Comparison of ENCODE assay signal across 1 cellular context in the genomic region with DNA sequence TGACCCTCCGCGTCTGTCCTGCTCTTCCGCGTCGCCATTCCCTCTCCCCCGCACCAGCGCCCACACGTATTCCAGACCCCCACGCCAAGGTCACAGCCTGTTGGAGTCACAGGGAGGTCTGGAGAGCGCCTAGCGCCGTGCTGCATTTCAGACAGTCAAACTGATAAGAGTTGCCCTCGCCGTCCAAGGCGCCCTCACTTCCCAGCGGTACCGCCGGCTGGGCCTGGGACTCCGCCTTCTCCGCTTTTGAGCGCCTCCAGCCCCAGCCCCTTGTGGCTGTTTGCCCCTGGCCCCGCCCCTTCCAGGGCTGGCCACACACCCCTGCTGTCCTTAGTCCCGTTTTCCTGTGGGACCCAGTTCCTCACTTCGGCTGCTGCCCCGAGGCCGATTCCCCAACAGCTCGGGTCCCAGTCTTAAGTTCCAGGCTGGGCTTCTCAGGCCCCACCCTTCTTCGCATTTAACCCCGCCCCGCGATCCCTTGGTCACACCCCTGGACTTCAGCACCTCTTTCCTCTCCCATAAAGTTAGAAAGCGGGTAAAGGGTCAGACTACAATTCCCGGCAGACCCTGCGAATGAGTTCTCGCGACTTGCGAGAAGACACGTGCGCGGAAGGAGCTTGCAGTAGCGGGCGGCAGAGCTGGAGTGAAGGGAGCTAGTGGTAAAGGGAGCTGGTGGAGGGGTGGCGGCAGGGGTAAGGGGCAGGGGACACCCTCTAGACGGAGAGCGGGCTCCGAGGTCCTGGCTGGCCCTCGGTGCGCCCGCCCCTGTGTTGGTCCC.
TF ChIP-seq lines count a peak whose summit lies in the region.

A gene (plus strand): TSS at position 612 of the 778 bp plus-strand sequence. CDS start 1,085 bp downstream, outside the sequence.

TF ChIP-seq in K562, 482 proteins besides CTCF, POLR2A, EP300 and RAD21 (continued from another document and continues in another):
- TF ChIP-seq, protein P1, sequence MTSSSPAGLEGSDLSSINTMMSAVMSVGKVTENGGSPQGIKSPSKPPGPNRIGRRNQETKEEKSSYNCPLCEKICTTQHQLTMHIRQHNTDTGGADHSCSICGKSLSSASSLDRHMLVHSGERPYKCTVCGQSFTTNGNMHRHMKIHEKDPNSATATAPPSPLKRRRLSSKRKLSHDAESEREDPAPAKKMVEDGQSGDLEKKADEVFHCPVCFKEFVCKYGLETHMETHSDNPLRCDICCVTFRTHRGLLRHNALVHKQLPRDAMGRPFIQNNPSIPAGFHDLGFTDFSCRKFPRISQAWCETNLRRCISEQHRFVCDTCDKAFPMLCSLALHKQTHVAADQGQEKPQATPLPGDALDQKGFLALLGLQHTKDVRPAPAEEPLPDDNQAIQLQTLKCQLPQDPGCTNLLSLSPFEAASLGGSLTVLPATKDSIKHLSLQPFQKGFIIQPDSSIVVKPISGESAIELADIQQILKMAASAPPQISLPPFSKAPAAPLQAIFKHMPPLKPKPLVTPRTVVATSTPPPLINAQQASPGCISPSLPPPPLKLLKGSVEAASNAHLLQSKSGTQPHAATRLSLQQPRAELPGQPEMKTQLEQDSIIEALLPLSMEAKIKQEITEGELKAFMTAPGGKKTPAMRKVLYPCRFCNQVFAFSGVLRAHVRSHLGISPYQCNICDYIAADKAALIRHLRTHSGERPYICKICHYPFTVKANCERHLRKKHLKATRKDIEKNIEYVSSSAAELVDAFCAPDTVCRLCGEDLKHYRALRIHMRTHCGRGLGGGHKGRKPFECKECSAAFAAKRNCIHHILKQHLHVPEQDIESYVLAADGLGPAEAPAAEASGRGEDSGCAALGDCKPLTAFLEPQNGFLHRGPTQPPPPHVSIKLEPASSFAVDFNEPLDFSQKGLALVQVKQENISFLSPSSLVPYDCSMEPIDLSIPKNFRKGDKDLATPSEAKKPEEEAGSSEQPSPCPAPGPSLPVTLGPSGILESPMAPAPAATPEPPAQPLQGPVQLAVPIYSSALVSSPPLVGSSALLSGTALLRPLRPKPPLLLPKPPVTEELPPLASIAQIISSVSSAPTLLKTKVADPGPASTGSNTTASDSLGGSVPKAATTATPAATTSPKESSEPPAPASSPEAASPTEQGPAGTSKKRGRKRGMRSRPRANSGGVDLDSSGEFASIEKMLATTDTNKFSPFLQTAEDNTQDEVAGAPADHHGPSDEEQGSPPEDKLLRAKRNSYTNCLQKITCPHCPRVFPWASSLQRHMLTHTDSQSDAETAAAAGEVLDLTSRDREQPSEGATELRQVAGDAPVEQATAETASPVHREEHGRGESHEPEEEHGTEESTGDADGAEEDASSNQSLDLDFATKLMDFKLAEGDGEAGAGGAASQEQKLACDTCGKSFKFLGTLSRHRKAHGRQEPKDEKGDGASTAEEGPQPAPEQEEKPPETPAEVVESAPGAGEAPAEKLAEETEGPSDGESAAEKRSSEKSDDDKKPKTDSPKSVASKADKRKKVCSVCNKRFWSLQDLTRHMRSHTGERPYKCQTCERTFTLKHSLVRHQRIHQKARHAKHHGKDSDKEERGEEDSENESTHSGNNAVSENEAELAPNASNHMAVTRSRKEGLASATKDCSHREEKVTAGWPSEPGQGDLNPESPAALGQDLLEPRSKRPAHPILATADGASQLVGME (CRISPR knock-in tag; IDR thresholded peaks at IDR 0.05), result no peak
- TF ChIP-seq, protein P2, sequence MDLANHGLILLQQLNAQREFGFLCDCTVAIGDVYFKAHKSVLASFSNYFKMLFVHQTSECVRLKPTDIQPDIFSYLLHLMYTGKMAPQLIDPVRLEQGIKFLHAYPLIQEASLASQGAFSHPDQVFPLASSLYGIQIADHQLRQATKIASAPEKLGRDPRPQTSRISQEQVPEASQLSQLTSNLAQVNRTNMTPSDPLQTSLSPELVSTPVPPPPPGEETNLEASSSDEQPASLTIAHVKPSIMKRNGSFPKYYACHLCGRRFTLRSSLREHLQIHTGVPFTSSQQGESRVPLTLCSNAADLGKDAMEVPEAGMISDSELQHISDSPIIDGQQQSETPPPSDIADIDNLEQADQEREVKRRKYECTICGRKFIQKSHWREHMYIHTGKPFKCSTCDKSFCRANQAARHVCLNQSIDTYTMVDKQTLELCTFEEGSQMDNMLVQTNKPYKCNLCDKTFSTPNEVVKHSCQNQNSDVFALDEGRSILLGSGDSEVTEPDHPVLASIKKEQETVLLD (IDR thresholded peaks at IDR 0.05), result peak; percentile 37; the same call in 1 of the 2 replicates
- TF ChIP-seq, protein P3, sequence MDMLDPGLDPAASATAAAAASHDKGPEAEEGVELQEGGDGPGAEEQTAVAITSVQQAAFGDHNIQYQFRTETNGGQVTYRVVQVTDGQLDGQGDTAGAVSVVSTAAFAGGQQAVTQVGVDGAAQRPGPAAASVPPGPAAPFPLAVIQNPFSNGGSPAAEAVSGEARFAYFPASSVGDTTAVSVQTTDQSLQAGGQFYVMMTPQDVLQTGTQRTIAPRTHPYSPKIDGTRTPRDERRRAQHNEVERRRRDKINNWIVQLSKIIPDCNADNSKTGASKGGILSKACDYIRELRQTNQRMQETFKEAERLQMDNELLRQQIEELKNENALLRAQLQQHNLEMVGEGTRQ (CRISPR knock-in tag; IDR thresholded peaks at IDR 0.05), result peak; percentile 80
- TF ChIP-seq U2AF1 (optimal IDR thresholded peaks at IDR 0.05; ENCODE audit: low read depth, low read length) (no peak), PHF8 (IDR thresholded peaks at IDR 0.05; ENCODE audit: borderline replicate concordance, low read length) (peak; percentile 58; the same call in 1 of the 2 replicates), CEBPB (tag; IDR thresholded peaks at IDR 0.05) (no peak), NFATC3 (IDR thresholded peaks at IDR 0.05) (no peak), POLR2H (tag; IDR thresholded peaks at IDR 0.05; ENCODE audit: low read depth) (peak; percentile 74), GTF2E2 (tag; IDR thresholded peaks at IDR 0.05) (peak; percentile 68; the same call in 1 of the 2 replicates), CBX3 (IDR thresholded peaks at IDR 0.05; ENCODE audit: borderline replicate concordance in 1 of 2, low read length in 2 of 2) (0 out of 3 replicates have a peak, but pooled peaks of 1 of the 2 experiments have one; percentile 9), ZBTB17 (CRISPR knock-in tag; IDR thresholded peaks at IDR 0.05) (0 out of 2 replicates have a peak, but pooled peaks have one; percentile 9), RBM34 (IDR thresholded peaks at IDR 0.05; ENCODE audit: borderline replicate concordance, insufficient read depth, low read length) (no peak), ZNF445 (CRISPR knock-in tag; IDR thresholded peaks at IDR 0.05; ENCODE audit: low read depth) (no peak), KLF10 (CRISPR knock-in tag; IDR thresholded peaks at IDR 0.05) (no peak), ZNF140 (CRISPR knock-in tag; IDR thresholded peaks at IDR 0.05) (no peak), GABPB1 (CRISPR knock-in tag; IDR thresholded peaks at IDR 0.05) (no peak; the same call in 1 of the 2 replicates), ELF4 (CRISPR knock-in tag; IDR thresholded peaks at IDR 0.05) (no peak), KDM2B (CRISPR knock-in tag; IDR thresholded peaks at IDR 0.05) (no peak), SAP30 (IDR thresholded peaks at IDR 0.05; ENCODE audit: borderline replicate concordance, insufficient read depth, low read depth, low read length, poor library complexity, severe bottlenecking) (peak; percentile 29), NFIC (IDR thresholded peaks at IDR 0.05) (peak; percentile 74), ESRRA (IDR thresholded peaks at IDR 0.05; ENCODE audit: borderline replicate concordance, low read depth) (peak; percentile 69), KAT2B (IDR thresholded peaks at IDR 0.05; ENCODE audit: low read depth, low read length) (no peak), MED1 (CRISPR knock-in tag; IDR thresholded peaks at IDR 0.05; ENCODE audit: borderline replicate concordance) (no peak), THRAP3 (IDR thresholded peaks at IDR 0.05; ENCODE audit: borderline replicate concordance) (no peak), HCFC1 (IDR thresholded peaks at IDR 0.05; ENCODE audit: low read depth, low read length) (peak; percentile 94), RBM25 (IDR thresholded peaks at IDR 0.05; ENCODE audit: low read depth, low read length, severe bottlenecking) (peak; percentile 62), CTBP1 (IDR thresholded peaks at IDR 0.05; ENCODE audit: borderline replicate concordance) (peak; percentile 70; the same call in 1 of the 2 replicates), FOXM1 (IDR thresholded peaks at IDR 0.05; ENCODE audit: low read depth) (no peak), FOXM1 (CRISPR knock-in tag; IDR thresholded peaks at IDR 0.05; ENCODE audit: low read depth) (no peak), SPI1 (IDR thresholded peaks at IDR 0.05; ENCODE audit: borderline replicate concordance, low read depth, low read length) (peak; percentile 53; the same call in 1 of the 2 replicates), RBM17 (IDR thresholded peaks at IDR 0.05; ENCODE audit: borderline replicate concordance, low read depth, low read length) (no peak), HDAC3 (IDR thresholded peaks at IDR 0.05; ENCODE audit: borderline replicate concordance, partially characterized antibody) (no peak), POLR2AphosphoS5 (IDR thresholded peaks at IDR 0.05; ENCODE audit: control insufficient read depth, insufficient read depth, low read depth, low read length) (peak; percentile 60)
- TF ChIP-seq, protein P4, sequence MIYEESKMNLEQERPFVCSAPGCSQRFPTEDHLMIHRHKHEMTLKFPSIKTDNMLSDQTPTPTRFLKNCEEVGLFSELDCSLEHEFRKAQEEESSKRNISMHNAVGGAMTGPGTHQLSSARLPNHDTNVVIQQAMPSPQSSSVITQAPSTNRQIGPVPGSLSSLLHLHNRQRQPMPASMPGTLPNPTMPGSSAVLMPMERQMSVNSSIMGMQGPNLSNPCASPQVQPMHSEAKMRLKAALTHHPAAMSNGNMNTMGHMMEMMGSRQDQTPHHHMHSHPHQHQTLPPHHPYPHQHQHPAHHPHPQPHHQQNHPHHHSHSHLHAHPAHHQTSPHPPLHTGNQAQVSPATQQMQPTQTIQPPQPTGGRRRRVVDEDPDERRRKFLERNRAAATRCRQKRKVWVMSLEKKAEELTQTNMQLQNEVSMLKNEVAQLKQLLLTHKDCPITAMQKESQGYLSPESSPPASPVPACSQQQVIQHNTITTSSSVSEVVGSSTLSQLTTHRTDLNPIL (CRISPR knock-in tag; IDR thresholded peaks at IDR 0.05), result no peak
- TF ChIP-seq, protein P5, sequence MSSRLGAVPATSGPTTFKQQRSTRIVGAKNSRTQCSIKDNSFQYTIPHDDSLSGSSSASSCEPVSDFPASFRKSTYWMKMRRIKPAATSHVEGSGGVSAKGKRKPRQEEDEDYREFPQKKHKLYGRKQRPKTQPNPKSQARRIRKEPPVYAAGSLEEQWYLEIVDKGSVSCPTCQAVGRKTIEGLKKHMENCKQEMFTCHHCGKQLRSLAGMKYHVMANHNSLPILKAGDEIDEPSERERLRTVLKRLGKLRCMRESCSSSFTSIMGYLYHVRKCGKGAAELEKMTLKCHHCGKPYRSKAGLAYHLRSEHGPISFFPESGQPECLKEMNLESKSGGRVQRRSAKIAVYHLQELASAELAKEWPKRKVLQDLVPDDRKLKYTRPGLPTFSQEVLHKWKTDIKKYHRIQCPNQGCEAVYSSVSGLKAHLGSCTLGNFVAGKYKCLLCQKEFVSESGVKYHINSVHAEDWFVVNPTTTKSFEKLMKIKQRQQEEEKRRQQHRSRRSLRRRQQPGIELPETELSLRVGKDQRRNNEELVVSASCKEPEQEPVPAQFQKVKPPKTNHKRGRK (tag; IDR thresholded peaks at IDR 0.05), result no peak
- TF ChIP-seq, protein P6, sequence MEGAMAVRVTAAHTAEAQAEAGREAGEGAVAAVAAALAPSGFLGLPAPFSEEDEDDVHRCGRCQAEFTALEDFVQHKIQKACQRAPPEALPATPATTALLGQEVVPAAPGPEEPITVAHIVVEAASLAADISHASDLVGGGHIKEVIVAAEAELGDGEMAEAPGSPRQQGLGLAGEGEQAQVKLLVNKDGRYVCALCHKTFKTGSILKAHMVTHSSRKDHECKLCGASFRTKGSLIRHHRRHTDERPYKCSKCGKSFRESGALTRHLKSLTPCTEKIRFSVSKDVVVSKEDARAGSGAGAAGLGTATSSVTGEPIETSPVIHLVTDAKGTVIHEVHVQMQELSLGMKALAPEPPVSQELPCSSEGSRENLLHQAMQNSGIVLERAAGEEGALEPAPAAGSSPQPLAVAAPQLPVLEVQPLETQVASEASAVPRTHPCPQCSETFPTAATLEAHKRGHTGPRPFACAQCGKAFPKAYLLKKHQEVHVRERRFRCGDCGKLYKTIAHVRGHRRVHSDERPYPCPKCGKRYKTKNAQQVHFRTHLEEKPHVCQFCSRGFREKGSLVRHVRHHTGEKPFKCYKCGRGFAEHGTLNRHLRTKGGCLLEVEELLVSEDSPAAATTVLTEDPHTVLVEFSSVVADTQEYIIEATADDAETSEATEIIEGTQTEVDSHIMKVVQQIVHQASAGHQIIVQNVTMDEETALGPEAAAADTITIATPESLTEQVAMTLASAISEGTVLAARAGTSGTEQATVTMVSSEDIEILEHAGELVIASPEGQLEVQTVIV (CRISPR knock-in tag; IDR thresholded peaks at IDR 0.05; ENCODE audit: borderline replicate concordance), result no peak
- TF ChIP-seq, protein P7, sequence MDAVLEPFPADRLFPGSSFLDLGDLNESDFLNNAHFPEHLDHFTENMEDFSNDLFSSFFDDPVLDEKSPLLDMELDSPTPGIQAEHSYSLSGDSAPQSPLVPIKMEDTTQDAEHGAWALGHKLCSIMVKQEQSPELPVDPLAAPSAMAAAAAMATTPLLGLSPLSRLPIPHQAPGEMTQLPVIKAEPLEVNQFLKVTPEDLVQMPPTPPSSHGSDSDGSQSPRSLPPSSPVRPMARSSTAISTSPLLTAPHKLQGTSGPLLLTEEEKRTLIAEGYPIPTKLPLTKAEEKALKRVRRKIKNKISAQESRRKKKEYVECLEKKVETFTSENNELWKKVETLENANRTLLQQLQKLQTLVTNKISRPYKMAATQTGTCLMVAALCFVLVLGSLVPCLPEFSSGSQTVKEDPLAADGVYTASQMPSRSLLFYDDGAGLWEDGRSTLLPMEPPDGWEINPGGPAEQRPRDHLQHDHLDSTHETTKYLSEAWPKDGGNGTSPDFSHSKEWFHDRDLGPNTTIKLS (IDR thresholded peaks at IDR 0.05; ENCODE audit: borderline replicate concordance, low read depth), result peak; percentile 99
- TF ChIP-seq, protein P8, sequence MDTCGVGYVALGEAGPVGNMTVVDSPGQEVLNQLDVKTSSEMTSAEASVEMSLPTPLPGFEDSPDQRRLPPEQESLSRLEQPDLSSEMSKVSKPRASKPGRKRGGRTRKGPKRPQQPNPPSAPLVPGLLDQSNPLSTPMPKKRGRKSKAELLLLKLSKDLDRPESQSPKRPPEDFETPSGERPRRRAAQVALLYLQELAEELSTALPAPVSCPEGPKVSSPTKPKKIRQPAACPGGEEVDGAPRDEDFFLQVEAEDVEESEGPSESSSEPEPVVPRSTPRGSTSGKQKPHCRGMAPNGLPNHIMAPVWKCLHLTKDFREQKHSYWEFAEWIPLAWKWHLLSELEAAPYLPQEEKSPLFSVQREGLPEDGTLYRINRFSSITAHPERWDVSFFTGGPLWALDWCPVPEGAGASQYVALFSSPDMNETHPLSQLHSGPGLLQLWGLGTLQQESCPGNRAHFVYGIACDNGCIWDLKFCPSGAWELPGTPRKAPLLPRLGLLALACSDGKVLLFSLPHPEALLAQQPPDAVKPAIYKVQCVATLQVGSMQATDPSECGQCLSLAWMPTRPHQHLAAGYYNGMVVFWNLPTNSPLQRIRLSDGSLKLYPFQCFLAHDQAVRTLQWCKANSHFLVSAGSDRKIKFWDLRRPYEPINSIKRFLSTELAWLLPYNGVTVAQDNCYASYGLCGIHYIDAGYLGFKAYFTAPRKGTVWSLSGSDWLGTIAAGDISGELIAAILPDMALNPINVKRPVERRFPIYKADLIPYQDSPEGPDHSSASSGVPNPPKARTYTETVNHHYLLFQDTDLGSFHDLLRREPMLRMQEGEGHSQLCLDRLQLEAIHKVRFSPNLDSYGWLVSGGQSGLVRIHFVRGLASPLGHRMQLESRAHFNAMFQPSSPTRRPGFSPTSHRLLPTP (IDR thresholded peaks at IDR 0.05; ENCODE audit: borderline replicate concordance, extremely low read depth, insufficient read length), result no peak
